ENCODE assay signal across 1 cellular context in the genomic region with DNA sequence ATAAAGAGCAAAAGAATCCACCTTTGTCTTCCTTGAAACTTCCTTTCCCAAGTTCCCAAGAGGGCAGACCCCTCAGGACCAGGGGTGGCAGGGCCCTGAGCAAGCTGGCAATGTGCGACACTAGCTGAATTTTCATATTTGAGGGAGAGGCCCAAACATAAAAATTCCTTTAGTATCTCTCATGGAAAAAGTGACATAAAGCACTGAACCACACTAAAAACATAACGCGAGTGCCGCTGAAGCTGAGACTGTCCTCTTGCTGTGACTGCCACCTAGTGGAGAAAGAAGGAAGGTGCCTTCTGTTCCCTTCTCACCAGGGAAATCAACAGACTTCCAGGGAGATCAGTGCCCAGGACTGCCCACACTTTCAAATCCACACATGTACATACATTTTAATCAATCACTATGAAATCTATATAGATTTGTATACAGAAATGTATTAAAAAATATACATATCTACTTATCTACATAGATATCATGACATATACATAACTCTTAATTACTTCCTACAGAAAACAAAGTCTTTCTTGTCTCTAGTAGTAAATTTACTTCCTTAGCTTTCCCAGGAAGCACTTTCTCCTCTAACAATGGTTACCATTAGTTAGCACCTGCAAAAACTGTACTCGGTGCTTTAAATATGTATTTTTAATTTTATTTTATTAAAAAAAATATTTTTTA.
A peak's percentile ranks its signal among the peaks of the same experiment; 100 is the strongest.
TF ChIP-seq lines count a peak whose summit lies in the region.

No MANE protein-coding gene starts in this region.

TF ChIP-seq in HepG2, 621 proteins besides CTCF, POLR2A, EP300 and RAD21 (continued from another document and continues in another):
- TF ChIP-seq, protein P1, sequence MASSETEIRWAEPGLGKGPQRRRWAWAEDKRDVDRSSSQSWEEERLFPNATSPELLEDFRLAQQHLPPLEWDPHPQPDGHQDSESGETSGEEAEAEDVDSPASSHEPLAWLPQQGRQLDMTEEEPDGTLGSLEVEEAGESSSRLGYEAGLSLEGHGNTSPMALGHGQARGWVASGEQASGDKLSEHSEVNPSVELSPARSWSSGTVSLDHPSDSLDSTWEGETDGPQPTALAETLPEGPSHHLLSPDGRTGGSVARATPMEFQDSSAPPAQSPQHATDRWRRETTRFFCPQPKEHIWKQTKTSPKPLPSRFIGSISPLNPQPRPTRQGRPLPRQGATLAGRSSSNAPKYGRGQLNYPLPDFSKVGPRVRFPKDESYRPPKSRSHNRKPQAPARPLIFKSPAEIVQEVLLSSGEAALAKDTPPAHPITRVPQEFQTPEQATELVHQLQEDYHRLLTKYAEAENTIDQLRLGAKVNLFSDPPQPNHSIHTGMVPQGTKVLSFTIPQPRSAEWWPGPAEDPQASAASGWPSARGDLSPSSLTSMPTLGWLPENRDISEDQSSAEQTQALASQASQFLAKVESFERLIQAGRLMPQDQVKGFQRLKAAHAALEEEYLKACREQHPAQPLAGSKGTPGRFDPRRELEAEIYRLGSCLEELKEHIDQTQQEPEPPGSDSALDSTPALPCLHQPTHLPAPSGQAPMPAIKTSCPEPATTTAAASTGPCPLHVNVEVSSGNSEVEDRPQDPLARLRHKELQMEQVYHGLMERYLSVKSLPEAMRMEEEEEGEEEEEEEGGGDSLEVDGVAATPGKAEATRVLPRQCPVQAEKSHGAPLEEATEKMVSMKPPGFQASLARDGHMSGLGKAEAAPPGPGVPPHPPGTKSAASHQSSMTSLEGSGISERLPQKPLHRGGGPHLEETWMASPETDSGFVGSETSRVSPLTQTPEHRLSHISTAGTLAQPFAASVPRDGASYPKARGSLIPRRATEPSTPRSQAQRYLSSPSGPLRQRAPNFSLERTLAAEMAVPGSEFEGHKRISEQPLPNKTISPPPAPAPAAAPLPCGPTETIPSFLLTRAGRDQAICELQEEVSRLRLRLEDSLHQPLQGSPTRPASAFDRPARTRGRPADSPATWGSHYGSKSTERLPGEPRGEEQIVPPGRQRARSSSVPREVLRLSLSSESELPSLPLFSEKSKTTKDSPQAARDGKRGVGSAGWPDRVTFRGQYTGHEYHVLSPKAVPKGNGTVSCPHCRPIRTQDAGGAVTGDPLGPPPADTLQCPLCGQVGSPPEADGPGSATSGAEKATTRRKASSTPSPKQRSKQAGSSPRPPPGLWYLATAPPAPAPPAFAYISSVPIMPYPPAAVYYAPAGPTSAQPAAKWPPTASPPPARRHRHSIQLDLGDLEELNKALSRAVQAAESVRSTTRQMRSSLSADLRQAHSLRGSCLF (CRISPR knock-in tag; IDR thresholded peaks at IDR 0.05; ENCODE audit: borderline replicate concordance): no peak
- TF ChIP-seq NPAS2 (CRISPR knock-in tag; IDR thresholded peaks at IDR 0.05; ENCODE audit: borderline replicate concordance) (no peak), NRL (CRISPR knock-in tag; IDR thresholded peaks at IDR 0.05; ENCODE audit: borderline replicate concordance) (no peak), ARNT2 (CRISPR knock-in tag; IDR thresholded peaks at IDR 0.05; ENCODE audit: low read depth) (no peak), ZNF354B (CRISPR knock-in tag; IDR thresholded peaks at IDR 0.05) (no peak), HMGA1 (CRISPR knock-in tag; conservative IDR thresholded peaks at IDR 0.05) (no peak), RXRB (CRISPR knock-in tag; IDR thresholded peaks at IDR 0.05; ENCODE audit: borderline replicate concordance) (0 out of 2 replicates have a peak, but pooled peaks have one; percentile 17), SIN3B (IDR thresholded peaks at IDR 0.05; ENCODE audit: low read length) (no peak), ZFP36 (IDR thresholded peaks at IDR 0.05; ENCODE audit: borderline replicate concordance, low read depth, low read length, partially characterized antibody) (peak; percentile 47), ZFP41 (CRISPR knock-in tag; IDR thresholded peaks at IDR 0.05; ENCODE audit: borderline replicate concordance) (no peak), MED1 (CRISPR knock-in tag; IDR thresholded peaks at IDR 0.05) (no peak), ZFYVE20 (CRISPR knock-in tag; IDR thresholded peaks at IDR 0.05; ENCODE audit: borderline replicate concordance, low read depth) (no peak), KDM2A (CRISPR knock-in tag; IDR thresholded peaks at IDR 0.05; ENCODE audit: borderline replicate concordance, low read depth) (0 out of 2 replicates have a peak, but pooled peaks have one; percentile 22), SALL1 (CRISPR knock-in tag; IDR thresholded peaks at IDR 0.05) (0 out of 2 replicates have a peak, but pooled peaks have one; percentile 29), FOSL2 (CRISPR knock-in tag; IDR thresholded peaks at IDR 0.05) (peak; percentile 40; the same call in 1 of the 2 replicates), ZNF747 (CRISPR knock-in tag; IDR thresholded peaks at IDR 0.05; ENCODE audit: borderline replicate concordance) (no peak), RARA (CRISPR knock-in tag; IDR thresholded peaks at IDR 0.05) (no peak), SMARCC2 (IDR thresholded peaks at IDR 0.05) (no peak)
- TF ChIP-seq, protein P2, sequence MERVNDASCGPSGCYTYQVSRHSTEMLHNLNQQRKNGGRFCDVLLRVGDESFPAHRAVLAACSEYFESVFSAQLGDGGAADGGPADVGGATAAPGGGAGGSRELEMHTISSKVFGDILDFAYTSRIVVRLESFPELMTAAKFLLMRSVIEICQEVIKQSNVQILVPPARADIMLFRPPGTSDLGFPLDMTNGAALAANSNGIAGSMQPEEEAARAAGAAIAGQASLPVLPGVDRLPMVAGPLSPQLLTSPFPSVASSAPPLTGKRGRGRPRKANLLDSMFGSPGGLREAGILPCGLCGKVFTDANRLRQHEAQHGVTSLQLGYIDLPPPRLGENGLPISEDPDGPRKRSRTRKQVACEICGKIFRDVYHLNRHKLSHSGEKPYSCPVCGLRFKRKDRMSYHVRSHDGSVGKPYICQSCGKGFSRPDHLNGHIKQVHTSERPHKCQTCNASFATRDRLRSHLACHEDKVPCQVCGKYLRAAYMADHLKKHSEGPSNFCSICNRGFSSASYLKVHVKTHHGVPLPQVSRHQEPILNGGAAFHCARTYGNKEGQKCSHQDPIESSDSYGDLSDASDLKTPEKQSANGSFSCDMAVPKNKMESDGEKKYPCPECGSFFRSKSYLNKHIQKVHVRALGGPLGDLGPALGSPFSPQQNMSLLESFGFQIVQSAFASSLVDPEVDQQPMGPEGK (CRISPR knock-in tag; IDR thresholded peaks at IDR 0.05): no peak
- TF ChIP-seq, protein P3, sequence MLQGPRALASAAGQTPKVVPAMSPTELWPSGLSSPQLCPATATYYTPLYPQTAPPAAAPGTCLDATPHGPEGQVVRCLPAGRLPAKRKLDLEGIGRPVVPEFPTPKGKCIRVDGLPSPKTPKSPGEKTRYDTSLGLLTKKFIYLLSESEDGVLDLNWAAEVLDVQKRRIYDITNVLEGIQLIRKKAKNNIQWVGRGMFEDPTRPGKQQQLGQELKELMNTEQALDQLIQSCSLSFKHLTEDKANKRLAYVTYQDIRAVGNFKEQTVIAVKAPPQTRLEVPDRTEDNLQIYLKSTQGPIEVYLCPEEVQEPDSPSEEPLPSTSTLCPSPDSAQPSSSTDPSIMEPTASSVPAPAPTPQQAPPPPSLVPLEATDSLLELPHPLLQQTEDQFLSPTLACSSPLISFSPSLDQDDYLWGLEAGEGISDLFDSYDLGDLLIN (CRISPR knock-in tag; IDR thresholded peaks at IDR 0.05; ENCODE audit: borderline replicate concordance): no peak
- TF ChIP-seq, protein P4, sequence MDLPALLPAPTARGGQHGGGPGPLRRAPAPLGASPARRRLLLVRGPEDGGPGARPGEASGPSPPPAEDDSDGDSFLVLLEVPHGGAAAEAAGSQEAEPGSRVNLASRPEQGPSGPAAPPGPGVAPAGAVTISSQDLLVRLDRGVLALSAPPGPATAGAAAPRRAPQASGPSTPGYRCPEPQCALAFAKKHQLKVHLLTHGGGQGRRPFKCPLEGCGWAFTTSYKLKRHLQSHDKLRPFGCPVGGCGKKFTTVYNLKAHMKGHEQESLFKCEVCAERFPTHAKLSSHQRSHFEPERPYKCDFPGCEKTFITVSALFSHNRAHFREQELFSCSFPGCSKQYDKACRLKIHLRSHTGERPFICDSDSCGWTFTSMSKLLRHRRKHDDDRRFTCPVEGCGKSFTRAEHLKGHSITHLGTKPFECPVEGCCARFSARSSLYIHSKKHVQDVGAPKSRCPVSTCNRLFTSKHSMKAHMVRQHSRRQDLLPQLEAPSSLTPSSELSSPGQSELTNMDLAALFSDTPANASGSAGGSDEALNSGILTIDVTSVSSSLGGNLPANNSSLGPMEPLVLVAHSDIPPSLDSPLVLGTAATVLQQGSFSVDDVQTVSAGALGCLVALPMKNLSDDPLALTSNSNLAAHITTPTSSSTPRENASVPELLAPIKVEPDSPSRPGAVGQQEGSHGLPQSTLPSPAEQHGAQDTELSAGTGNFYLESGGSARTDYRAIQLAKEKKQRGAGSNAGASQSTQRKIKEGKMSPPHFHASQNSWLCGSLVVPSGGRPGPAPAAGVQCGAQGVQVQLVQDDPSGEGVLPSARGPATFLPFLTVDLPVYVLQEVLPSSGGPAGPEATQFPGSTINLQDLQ (CRISPR knock-in tag; IDR thresholded peaks at IDR 0.05): no peak
- TF ChIP-seq, protein P5, sequence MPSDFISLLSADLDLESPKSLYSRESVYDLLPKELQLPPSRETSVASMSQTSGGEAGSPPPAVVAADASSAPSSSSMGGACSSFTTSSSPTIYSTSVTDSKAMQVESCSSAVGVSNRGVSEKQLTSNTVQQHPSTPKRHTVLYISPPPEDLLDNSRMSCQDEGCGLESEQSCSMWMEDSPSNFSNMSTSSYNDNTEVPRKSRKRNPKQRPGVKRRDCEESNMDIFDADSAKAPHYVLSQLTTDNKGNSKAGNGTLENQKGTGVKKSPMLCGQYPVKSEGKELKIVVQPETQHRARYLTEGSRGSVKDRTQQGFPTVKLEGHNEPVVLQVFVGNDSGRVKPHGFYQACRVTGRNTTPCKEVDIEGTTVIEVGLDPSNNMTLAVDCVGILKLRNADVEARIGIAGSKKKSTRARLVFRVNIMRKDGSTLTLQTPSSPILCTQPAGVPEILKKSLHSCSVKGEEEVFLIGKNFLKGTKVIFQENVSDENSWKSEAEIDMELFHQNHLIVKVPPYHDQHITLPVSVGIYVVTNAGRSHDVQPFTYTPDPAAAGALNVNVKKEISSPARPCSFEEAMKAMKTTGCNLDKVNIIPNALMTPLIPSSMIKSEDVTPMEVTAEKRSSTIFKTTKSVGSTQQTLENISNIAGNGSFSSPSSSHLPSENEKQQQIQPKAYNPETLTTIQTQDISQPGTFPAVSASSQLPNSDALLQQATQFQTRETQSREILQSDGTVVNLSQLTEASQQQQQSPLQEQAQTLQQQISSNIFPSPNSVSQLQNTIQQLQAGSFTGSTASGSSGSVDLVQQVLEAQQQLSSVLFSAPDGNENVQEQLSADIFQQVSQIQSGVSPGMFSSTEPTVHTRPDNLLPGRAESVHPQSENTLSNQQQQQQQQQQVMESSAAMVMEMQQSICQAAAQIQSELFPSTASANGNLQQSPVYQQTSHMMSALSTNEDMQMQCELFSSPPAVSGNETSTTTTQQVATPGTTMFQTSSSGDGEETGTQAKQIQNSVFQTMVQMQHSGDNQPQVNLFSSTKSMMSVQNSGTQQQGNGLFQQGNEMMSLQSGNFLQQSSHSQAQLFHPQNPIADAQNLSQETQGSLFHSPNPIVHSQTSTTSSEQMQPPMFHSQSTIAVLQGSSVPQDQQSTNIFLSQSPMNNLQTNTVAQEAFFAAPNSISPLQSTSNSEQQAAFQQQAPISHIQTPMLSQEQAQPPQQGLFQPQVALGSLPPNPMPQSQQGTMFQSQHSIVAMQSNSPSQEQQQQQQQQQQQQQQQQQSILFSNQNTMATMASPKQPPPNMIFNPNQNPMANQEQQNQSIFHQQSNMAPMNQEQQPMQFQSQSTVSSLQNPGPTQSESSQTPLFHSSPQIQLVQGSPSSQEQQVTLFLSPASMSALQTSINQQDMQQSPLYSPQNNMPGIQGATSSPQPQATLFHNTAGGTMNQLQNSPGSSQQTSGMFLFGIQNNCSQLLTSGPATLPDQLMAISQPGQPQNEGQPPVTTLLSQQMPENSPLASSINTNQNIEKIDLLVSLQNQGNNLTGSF (CRISPR knock-in tag; IDR thresholded peaks at IDR 0.05): no peak
- TF ChIP-seq, protein P6, sequence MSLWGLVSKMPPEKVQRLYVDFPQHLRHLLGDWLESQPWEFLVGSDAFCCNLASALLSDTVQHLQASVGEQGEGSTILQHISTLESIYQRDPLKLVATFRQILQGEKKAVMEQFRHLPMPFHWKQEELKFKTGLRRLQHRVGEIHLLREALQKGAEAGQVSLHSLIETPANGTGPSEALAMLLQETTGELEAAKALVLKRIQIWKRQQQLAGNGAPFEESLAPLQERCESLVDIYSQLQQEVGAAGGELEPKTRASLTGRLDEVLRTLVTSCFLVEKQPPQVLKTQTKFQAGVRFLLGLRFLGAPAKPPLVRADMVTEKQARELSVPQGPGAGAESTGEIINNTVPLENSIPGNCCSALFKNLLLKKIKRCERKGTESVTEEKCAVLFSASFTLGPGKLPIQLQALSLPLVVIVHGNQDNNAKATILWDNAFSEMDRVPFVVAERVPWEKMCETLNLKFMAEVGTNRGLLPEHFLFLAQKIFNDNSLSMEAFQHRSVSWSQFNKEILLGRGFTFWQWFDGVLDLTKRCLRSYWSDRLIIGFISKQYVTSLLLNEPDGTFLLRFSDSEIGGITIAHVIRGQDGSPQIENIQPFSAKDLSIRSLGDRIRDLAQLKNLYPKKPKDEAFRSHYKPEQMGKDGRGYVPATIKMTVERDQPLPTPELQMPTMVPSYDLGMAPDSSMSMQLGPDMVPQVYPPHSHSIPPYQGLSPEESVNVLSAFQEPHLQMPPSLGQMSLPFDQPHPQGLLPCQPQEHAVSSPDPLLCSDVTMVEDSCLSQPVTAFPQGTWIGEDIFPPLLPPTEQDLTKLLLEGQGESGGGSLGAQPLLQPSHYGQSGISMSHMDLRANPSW (CRISPR knock-in tag; IDR thresholded peaks at IDR 0.05; ENCODE audit: borderline replicate concordance): no peak
- TF ChIP-seq, protein P7, sequence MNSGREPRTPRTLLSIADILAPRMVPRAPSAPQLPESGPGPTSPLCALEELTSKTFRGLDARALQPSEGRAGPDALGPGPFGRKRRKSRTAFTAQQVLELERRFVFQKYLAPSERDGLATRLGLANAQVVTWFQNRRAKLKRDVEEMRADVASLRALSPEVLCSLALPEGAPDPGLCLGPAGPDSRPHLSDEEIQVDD (CRISPR knock-in tag; IDR thresholded peaks at IDR 0.05; ENCODE audit: borderline replicate concordance): no peak
- TF ChIP-seq, protein P8, sequence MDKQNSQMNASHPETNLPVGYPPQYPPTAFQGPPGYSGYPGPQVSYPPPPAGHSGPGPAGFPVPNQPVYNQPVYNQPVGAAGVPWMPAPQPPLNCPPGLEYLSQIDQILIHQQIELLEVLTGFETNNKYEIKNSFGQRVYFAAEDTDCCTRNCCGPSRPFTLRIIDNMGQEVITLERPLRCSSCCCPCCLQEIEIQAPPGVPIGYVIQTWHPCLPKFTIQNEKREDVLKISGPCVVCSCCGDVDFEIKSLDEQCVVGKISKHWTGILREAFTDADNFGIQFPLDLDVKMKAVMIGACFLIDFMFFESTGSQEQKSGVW (CRISPR knock-in tag; IDR thresholded peaks at IDR 0.05; ENCODE audit: borderline replicate concordance): no peak
- TF ChIP-seq, protein P9, sequence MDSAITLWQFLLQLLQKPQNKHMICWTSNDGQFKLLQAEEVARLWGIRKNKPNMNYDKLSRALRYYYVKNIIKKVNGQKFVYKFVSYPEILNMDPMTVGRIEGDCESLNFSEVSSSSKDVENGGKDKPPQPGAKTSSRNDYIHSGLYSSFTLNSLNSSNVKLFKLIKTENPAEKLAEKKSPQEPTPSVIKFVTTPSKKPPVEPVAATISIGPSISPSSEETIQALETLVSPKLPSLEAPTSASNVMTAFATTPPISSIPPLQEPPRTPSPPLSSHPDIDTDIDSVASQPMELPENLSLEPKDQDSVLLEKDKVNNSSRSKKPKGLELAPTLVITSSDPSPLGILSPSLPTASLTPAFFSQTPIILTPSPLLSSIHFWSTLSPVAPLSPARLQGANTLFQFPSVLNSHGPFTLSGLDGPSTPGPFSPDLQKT (CRISPR knock-in tag; IDR thresholded peaks at IDR 0.05; ENCODE audit: borderline replicate concordance): no peak
